In the genomic region with DNA sequence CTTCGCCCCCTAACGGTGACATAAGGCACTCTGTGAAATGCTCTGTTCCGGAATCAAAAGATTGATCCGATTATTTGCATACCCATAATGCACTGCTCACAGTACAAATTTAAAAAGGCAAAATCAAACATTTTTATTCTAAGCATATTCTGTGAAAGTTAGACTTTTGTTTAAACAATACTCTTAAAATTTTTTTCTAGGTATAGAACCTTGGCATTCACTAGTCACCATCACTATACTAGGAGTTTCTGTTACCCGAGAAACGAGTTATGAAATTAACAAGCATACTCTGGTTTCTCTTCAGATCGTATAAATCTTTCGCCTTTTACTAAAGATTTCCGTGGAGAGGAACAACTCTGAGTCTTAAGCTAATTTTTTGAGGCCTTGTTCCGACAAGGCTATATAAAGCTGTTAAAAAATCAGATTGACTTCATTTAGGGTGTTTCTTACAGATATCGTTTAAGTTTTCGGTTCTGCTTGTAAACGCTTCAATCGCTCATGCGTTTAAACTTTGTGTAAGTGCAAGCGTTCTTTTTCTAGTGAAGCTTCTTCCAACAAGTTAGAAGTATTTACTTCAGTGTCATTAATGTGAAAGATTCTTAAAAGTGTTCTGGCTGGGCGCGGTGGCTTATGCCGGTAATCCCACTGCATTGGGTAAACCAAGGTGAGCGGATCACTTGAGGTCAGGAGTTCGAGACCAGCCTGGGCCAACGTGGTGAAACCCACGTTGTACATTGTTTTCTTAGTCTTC, we compare ENCODE assay signal across 1 cellular context.
A peak's percentile ranks its signal among the peaks of the same experiment; 100 is the strongest.
TF ChIP-seq lines count a peak whose summit lies in the region.

TSS of gene RNU5B-1 (plus strand) at position 285 of the 751 bp plus-strand sequence.

TF ChIP-seq in K562, 482 proteins besides CTCF, POLR2A, EP300 and RAD21 (continued from another document and continues in another):
- TF ChIP-seq, protein P1, sequence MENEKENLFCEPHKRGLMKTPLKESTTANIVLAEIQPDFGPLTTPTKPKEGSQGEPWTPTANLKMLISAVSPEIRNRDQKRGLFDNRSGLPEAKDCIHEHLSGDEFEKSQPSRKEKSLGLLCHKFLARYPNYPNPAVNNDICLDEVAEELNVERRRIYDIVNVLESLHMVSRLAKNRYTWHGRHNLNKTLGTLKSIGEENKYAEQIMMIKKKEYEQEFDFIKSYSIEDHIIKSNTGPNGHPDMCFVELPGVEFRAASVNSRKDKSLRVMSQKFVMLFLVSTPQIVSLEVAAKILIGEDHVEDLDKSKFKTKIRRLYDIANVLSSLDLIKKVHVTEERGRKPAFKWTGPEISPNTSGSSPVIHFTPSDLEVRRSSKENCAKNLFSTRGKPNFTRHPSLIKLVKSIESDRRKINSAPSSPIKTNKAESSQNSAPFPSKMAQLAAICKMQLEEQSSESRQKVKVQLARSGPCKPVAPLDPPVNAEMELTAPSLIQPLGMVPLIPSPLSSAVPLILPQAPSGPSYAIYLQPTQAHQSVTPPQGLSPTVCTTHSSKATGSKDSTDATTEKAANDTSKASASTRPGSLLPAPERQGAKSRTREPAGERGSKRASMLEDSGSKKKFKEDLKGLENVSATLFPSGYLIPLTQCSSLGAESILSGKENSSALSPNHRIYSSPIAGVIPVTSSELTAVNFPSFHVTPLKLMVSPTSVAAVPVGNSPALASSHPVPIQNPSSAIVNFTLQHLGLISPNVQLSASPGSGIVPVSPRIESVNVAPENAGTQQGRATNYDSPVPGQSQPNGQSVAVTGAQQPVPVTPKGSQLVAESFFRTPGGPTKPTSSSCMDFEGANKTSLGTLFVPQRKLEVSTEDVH (IDR thresholded peaks at IDR 0.05; ENCODE audit: low read depth, partially characterized antibody): peak; percentile 64
- TF ChIP-seq MYC (IDR thresholded peaks at IDR 0.05; ENCODE audit: low read depth, low read length) (peak; percentile 43; the same call in 1 of the 2 replicates), MYC (CRISPR knock-in tag; IDR thresholded peaks at IDR 0.05; ENCODE audit: borderline replicate concordance, low read depth) (peak; percentile 80; the same call in 1 of the 2 replicates), HOXB6 (CRISPR knock-in tag; IDR thresholded peaks at IDR 0.05; ENCODE audit: borderline replicate concordance) (peak; percentile 95), SRSF7 (optimal IDR thresholded peaks at IDR 0.05; ENCODE audit: low read depth, low read length) (no peak), HMG20A (CRISPR knock-in tag; conservative IDR thresholded peaks at IDR 0.05) (peak; percentile 80; the same call in 1 of the 2 replicates), CEBPB (tag; IDR thresholded peaks at IDR 0.05) (no peak), POLR2B (IDR thresholded peaks at IDR 0.05; ENCODE audit: low read depth, partially characterized antibody) (peak; percentile 100), MLX (CRISPR knock-in tag; conservative IDR thresholded peaks at IDR 0.05) (peak in 1 of 2 experiments; percentile 96; a peak in 2 of 4 replicates), HDAC6 (IDR thresholded peaks at IDR 0.05; ENCODE audit: low read depth, low read length) (no peak; the same call in 1 of the 2 replicates), RBM15 (IDR thresholded peaks at IDR 0.05; ENCODE audit: insufficient read depth, low read length) (no peak), CCNT2 (IDR thresholded peaks at IDR 0.05; ENCODE audit: borderline replicate concordance, extremely low read depth, insufficient read length, low read depth, low read length) (no peak), MEIS2 (IDR thresholded peaks at IDR 0.05; ENCODE audit: partially characterized antibody) (peak; percentile 44), CREB1 (IDR thresholded peaks at IDR 0.05) (no peak), CREB1 (CRISPR knock-in tag; IDR thresholded peaks at IDR 0.05) (no peak), SIN3A (IDR thresholded peaks at IDR 0.05; ENCODE audit: borderline replicate concordance in 2 of 2, control insufficient read depth in 1 of 2, low read depth in 2 of 2, low read length in 2 of 2) (peak; percentile 79 to 98), KLF10 (CRISPR knock-in tag; IDR thresholded peaks at IDR 0.05) (peak; percentile 96), ZBTB43 (CRISPR knock-in tag; IDR thresholded peaks at IDR 0.05) (no peak; the same call in none of the 2 replicates), SRF (CRISPR knock-in tag; IDR thresholded peaks at IDR 0.05) (peak in 1 of 2 experiments; percentile 95; a peak in 2 of 4 replicates), ZBTB7A (IDR thresholded peaks at IDR 0.05; ENCODE audit: borderline replicate concordance, control insufficient read depth, low read depth, low read length) (0 out of 2 replicates have a peak, but pooled peaks have one; percentile 47), U2AF2 (optimal IDR thresholded peaks at IDR 0.05; ENCODE audit: low read depth, low read length) (no peak), RBM22 (IDR thresholded peaks at IDR 0.05; ENCODE audit: low read depth, low read length, poor library complexity, severe bottlenecking) (peak; percentile 24), HEY1 (CRISPR knock-in tag; IDR thresholded peaks at IDR 0.05; ENCODE audit: borderline replicate concordance) (peak; percentile 98), MAZ (CRISPR knock-in tag; conservative IDR thresholded peaks at IDR 0.05 in 1 of 2, IDR thresholded peaks at IDR 0.05 in 1 of 2) (peak; percentile 85 to 97), SMARCB1 (IDR thresholded peaks at IDR 0.05; ENCODE audit: insufficient read length, low read depth) (no peak), SLC30A9 (CRISPR knock-in tag; IDR thresholded peaks at IDR 0.05) (no peak), IFI16 (CRISPR knock-in tag; IDR thresholded peaks at IDR 0.05) (no peak), ZNF24 (IDR thresholded peaks at IDR 0.05) (peak; percentile 86), USF2 (CRISPR knock-in tag; IDR thresholded peaks at IDR 0.05) (no peak), ZKSCAN8 (CRISPR knock-in tag; IDR thresholded peaks at IDR 0.05) (peak; percentile 89), ZNF644 (tag; IDR thresholded peaks at IDR 0.05; ENCODE audit: low read depth) (peak; percentile 94), SIRT6 (IDR thresholded peaks at IDR 0.05; ENCODE audit: low read depth, low read length) (no peak), EGR1 (conservative IDR thresholded peaks at IDR 0.05) (peak; percentile 46; the same call in 1 of the 2 replicates), ZNF146 (CRISPR knock-in tag; IDR thresholded peaks at IDR 0.05; ENCODE audit: unreplicated experiment) (peak; percentile 27), MIER1 (IDR thresholded peaks at IDR 0.05; ENCODE audit: low read depth) (no peak), SRSF9 (IDR thresholded peaks at IDR 0.05; ENCODE audit: borderline replicate concordance, low read depth, low read length) (no peak), ZBED1 (IDR thresholded peaks at IDR 0.05) (peak; percentile 99), MTA2 (IDR thresholded peaks at IDR 0.05; ENCODE audit: low read depth) (no peak), E2F5 (CRISPR knock-in tag; IDR thresholded peaks at IDR 0.05) (peak; percentile 95), ZNF197 (CRISPR knock-in tag; IDR thresholded peaks at IDR 0.05; ENCODE audit: low read depth) (peak; percentile 81), BRD9 (IDR thresholded peaks at IDR 0.05; ENCODE audit: low read depth, partially characterized antibody) (no peak), SMAD2 (IDR thresholded peaks at IDR 0.05; ENCODE audit: low read depth, low read length) (no peak), NR0B1 (IDR thresholded peaks at IDR 0.05; ENCODE audit: partially characterized antibody) (no peak), ILF3 (IDR thresholded peaks at IDR 0.05; ENCODE audit: borderline replicate concordance) (peak; percentile 99), CAMTA2 (CRISPR knock-in tag; conservative IDR thresholded peaks at IDR 0.05) (peak; percentile 99), ZC3H8 (IDR thresholded peaks at IDR 0.05) (peak; percentile 100), HMGN3 (IDR thresholded peaks at IDR 0.05; ENCODE audit: borderline replicate concordance, extremely low read depth, insufficient read length, low read depth, low read length) (no peak), NFATC3 (IDR thresholded peaks at IDR 0.05) (peak; percentile 91)
- TF ChIP-seq, protein P2, sequence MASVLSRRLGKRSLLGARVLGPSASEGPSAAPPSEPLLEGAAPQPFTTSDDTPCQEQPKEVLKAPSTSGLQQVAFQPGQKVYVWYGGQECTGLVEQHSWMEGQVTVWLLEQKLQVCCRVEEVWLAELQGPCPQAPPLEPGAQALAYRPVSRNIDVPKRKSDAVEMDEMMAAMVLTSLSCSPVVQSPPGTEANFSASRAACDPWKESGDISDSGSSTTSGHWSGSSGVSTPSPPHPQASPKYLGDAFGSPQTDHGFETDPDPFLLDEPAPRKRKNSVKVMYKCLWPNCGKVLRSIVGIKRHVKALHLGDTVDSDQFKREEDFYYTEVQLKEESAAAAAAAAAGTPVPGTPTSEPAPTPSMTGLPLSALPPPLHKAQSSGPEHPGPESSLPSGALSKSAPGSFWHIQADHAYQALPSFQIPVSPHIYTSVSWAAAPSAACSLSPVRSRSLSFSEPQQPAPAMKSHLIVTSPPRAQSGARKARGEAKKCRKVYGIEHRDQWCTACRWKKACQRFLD (CRISPR knock-in tag; IDR thresholded peaks at IDR 0.05): peak; percentile 63; the same call in 1 of the 2 replicates
- TF ChIP-seq, protein P3, sequence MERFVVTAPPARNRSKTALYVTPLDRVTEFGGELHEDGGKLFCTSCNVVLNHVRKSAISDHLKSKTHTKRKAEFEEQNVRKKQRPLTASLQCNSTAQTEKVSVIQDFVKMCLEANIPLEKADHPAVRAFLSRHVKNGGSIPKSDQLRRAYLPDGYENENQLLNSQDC (CRISPR knock-in tag; IDR thresholded peaks at IDR 0.05): peak; percentile 99
- TF ChIP-seq, protein P4, sequence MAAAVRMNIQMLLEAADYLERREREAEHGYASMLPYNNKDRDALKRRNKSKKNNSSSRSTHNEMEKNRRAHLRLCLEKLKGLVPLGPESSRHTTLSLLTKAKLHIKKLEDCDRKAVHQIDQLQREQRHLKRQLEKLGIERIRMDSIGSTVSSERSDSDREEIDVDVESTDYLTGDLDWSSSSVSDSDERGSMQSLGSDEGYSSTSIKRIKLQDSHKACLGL (CRISPR knock-in tag; IDR thresholded peaks at IDR 0.05; ENCODE audit: borderline replicate concordance, poor library complexity, severe bottlenecking): no peak
- TF ChIP-seq, protein P5, sequence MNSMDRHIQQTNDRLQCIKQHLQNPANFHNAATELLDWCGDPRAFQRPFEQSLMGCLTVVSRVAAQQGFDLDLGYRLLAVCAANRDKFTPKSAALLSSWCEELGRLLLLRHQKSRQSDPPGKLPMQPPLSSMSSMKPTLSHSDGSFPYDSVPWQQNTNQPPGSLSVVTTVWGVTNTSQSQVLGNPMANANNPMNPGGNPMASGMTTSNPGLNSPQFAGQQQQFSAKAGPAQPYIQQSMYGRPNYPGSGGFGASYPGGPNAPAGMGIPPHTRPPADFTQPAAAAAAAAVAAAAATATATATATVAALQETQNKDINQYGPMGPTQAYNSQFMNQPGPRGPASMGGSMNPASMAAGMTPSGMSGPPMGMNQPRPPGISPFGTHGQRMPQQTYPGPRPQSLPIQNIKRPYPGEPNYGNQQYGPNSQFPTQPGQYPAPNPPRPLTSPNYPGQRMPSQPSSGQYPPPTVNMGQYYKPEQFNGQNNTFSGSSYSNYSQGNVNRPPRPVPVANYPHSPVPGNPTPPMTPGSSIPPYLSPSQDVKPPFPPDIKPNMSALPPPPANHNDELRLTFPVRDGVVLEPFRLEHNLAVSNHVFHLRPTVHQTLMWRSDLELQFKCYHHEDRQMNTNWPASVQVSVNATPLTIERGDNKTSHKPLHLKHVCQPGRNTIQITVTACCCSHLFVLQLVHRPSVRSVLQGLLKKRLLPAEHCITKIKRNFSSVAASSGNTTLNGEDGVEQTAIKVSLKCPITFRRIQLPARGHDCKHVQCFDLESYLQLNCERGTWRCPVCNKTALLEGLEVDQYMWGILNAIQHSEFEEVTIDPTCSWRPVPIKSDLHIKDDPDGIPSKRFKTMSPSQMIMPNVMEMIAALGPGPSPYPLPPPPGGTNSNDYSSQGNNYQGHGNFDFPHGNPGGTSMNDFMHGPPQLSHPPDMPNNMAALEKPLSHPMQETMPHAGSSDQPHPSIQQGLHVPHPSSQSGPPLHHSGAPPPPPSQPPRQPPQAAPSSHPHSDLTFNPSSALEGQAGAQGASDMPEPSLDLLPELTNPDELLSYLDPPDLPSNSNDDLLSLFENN (IDR thresholded peaks at IDR 0.05; ENCODE audit: low read depth in 2 of 2, low read length in 2 of 2): peak in 1 of 2 experiments; percentile 100; a peak in 2 of 4 replicates
